Comparison of ENCODE assay signal across 17 cellular contexts in genomic region chr9:27212621-27213020, GRCh38.
DNase-seq lines count a peak whose midpoint lies in the region; ATAC-seq and TF ChIP-seq lines count a peak whose summit lies in the region.
"Had no signal": no experiment of that assay in that cellular context is flagged by ENCODE, and none has a peak within 500 bp of the region (broad histone marks: within the 10 kb centered on the region; RNA-seq: fewer than 3 reads in every experiment).

No MANE protein-coding gene starts in this region.

- TF ChIP-seq POLR2A in IMR-90 (IDR thresholded peaks at IDR 0.05; ENCODE audit: low read depth, low read length) = no peak

- 0 out of 2 replicates have a peak overlapping the region, but pooled peaks have one; percentile 12 for H2AK5ac ChIP-seq in IMR-90 (ENCODE audit: low read depth, low read length)
- H2AK5ac ChIP-seq in trophoblast cell (ENCODE audit: low read length) = no peak overlapping the region

- DNase-seq in ELF-1 (ENCODE audit: low read depth, low spot score) (peak; percentile 51), IMR-90 (no peak), islet precursor cell (peak; percentile 69), trophoblast cell (peak; percentile 94), HT-29 (ENCODE audit: low spot score) (no peak), NCI-H2227 treated with DMSO at 0.1 percent for 48 hours (lab: John Stamatoyannopoulos, UW) (no peak)
- no peak for DNase-seq in activated CD4-positive, alpha-beta T cell treated with anti-CD3 and anti-CD28 coated beads for 48 hours
- DNase-seq: CD8-positive, alpha-beta memory T cell; COR-L47; DMS 273 treated with DMSO at 0.1 percent for 48 hours; DMS53; DND-41; EL; GM23248 had no signal

- no peak overlapping the region for H4K5ac ChIP-seq in IMR-90 (ENCODE audit: low read depth, low read length)

- H3K27ac ChIP-seq in IMR-90 (ENCODE audit: insufficient read depth, low read length) = no peak overlapping the region
- no peak overlapping the region for H3K27ac ChIP-seq in trophoblast cell (ENCODE audit: low read depth, low read length)
- H3K27ac ChIP-seq: BLaER1 treated with 17β-estradiol and CSF1 and Interleukin-3, amounts not matched to agents 10 nM and 100 nM; GM23248 had no signal

- 96% methylated on average over 3 of the region's 14 CpGs; no CpG with 5 or more reads in 1 of the 2 experiments for WGBS in IMR-90 (ENCODE audit: extremely low coverage in 2 of 2, insufficient read length in 1 of 2), 2 experiments
- no CpG with 5 or more reads among the region's 14 CpGs for WGBS in trophoblast cell (ENCODE audit: extremely low coverage, insufficient coverage, insufficient read length)

- H2AK9ac ChIP-seq in IMR-90 (replicated peaks; ENCODE audit: low read depth, low read length, poor library complexity) = no peak overlapping the region

- POLR2A ChIA-PET in IMR-90 (lab: Charles Lee; ENCODE audit: unreplicated experiment) = no interaction called here

- H3K79me1 ChIP-seq in IMR-90 (ENCODE audit: low read depth in 1 of 2, low read length in 2 of 2) (no peaks in the 10 kb centered on the region), trophoblast cell (ENCODE audit: low read length) (no peaks in the 10 kb centered on the region)

- H3K9me3 ChIP-seq in IMR-90 (ENCODE audit: control insufficient read depth, insufficient read depth, low read length) = no peaks in the 10 kb centered on the region
- no peaks in the 10 kb centered on the region for H3K9me3 ChIP-seq in trophoblast cell (ENCODE audit: insufficient read depth, low read depth, low read length)
- H3K9me3 ChIP-seq: BLaER1 treated with 17β-estradiol and CSF1 and Interleukin-3, amounts not matched to agents 10 nM and 100 nM; HAP-1 had no signal

- H2BK12ac ChIP-seq in trophoblast cell (ENCODE audit: low read length) = no peak overlapping the region

- H2BK20ac ChIP-seq in IMR-90 (ENCODE audit: low read depth, low read length) = no peak overlapping the region

- peaks cover 2% of the 10 kb centered on the region; the same call in 1 of the 2 replicates for H3K9me1 ChIP-seq in IMR-90 (ENCODE audit: insufficient read depth, low read length)

- no peak for TF ChIP-seq CTCF in IMR-90 (conservative IDR thresholded peaks at IDR 0.05; ENCODE audit: low read depth, low read length)

- H3K9ac ChIP-seq in IMR-90 (ENCODE audit: low read depth, low read length) (no peak overlapping the region), trophoblast cell (ENCODE audit: low read length) (no peak overlapping the region)
- H3K9ac ChIP-seq: BLaER1 treated with 17β-estradiol and CSF1 and Interleukin-3, amounts not matched to agents 10 nM and 100 nM; GM23248 had no signal

- intact Hi-C loops in IMR-90 (cut with micrococcal nuclease) = no loop called here

- H3K4me2 ChIP-seq in IMR-90 (ENCODE audit: low read depth, low read length) (no peak overlapping the region), trophoblast cell (ENCODE audit: low read length) (no peak overlapping the region)
- H3K4me2 ChIP-seq: BLaER1 treated with 17β-estradiol and CSF1 and Interleukin-3, amounts not matched to agents 10 nM and 100 nM had no signal

- H3K4ac ChIP-seq in IMR-90 (ENCODE audit: low read depth, low read length) (no peak overlapping the region), trophoblast cell (ENCODE audit: low read depth, low read length) (no peak overlapping the region)

- H3K27me3 ChIP-seq in IMR-90 (ENCODE audit: control insufficient read depth, insufficient read depth, low read length) (no peaks in the 10 kb centered on the region), trophoblast cell (ENCODE audit: insufficient read depth, low read length) (no peaks in the 10 kb centered on the region)
- H3K27me3 ChIP-seq: BLaER1 treated with 17β-estradiol and CSF1 and Interleukin-3, amounts not matched to agents 10 nM and 100 nM had no signal

- peaks cover 25% of the 10 kb centered on the region for H3K36me3 ChIP-seq in IMR-90 (ENCODE audit: control insufficient read depth, insufficient read depth, low read length)
- no peaks in the 10 kb centered on the region for H3K36me3 ChIP-seq in trophoblast cell (ENCODE audit: control insufficient read depth in 1 of 2, insufficient read depth in 2 of 2, low read length in 2 of 2)
- H3K36me3 ChIP-seq: BLaER1 treated with 17β-estradiol and CSF1 and Interleukin-3, amounts not matched to agents 10 nM and 100 nM; HAP-1 had no signal

- H3K23ac ChIP-seq in IMR-90 (ENCODE audit: low read depth, low read length) = no peak overlapping the region
- H3K23ac ChIP-seq in trophoblast cell (ENCODE audit: low read length) = no peak overlapping the region

- H4K8ac ChIP-seq in IMR-90 (ENCODE audit: low read depth in 2 of 2, low read length in 2 of 2) (no peak overlapping the region), trophoblast cell (ENCODE audit: low read depth, low read length) (no peak overlapping the region)

- H2BK120ac ChIP-seq in IMR-90 (ENCODE audit: low read depth, low read length) = no peak overlapping the region
- no peak overlapping the region for H2BK120ac ChIP-seq in trophoblast cell (ENCODE audit: insufficient read depth, low read length, poor library complexity)

- no peak for ATAC-seq in IMR-90 (ENCODE audit: low read depth)
- ATAC-seq: HepG2 had no signal

- no peak overlapping the region for H3K14ac ChIP-seq in IMR-90 (replicated peaks; ENCODE audit: low read depth, low read length)
- H3K14ac ChIP-seq in trophoblast cell (ENCODE audit: low read length) = no peak overlapping the region

- H3K4me1 ChIP-seq in IMR-90 (ENCODE audit: control insufficient read depth, insufficient read depth, low read length) (no peaks in the 10 kb centered on the region), trophoblast cell (ENCODE audit: control insufficient read depth in 1 of 2, insufficient read depth in 2 of 2, low read length in 2 of 2) (peaks cover 6% of the 10 kb centered on the region in 2 experiments)
- H3K4me1 ChIP-seq: HAP-1 had no signal

- H4K20me1 ChIP-seq in IMR-90 (ENCODE audit: insufficient read depth, low read length) = no peaks in the 10 kb centered on the region
- H4K20me1 ChIP-seq: BLaER1 treated with 17β-estradiol and CSF1 and Interleukin-3, amounts not matched to agents 10 nM and 100 nM had no signal

- H3K4me3 ChIP-seq in IMR-90 (ENCODE audit: insufficient read depth, low read depth, low read length) (no peak overlapping the region), trophoblast cell (ENCODE audit: low read depth, low read length) (no peak overlapping the region)
- H3K4me3 ChIP-seq: BLaER1 treated with 17β-estradiol and CSF1 and Interleukin-3, amounts not matched to agents 10 nM and 100 nM; GM23248; HAP-1 had no signal

- H2BK5ac ChIP-seq in IMR-90 (ENCODE audit: low read depth, low read length, poor library complexity, severe bottlenecking) (peak overlapping the region; percentile 30), trophoblast cell (ENCODE audit: low read depth, low read length, poor library complexity) (no peak overlapping the region)

- CTCF ChIA-PET in IMR-90 (lab: Yijun Ruan, JAX) = no interaction called here

- no TSS peak for BruUV-seq in IMR-90 (replicated peaks; lab: Mats Ljungman, UMichigan)

- H3K79me2 ChIP-seq in trophoblast cell (ENCODE audit: control insufficient read depth, insufficient read depth, low read length, poor library complexity) = no peaks in the 10 kb centered on the region

- H2BK15ac ChIP-seq in IMR-90 (ENCODE audit: low read depth, low read length) = 0 out of 3 replicates have a peak overlapping the region, but pooled peaks have one; percentile 68

- no peak for TF ChIP-seq RAD21 in IMR-90 (IDR thresholded peaks at IDR 0.05; ENCODE audit: low read length)

- in situ Hi-C loops in IMR-90 (cut with MboI; ENCODE audit: low sequenced_read_pairs) = no loop called here

- H4K12ac ChIP-seq in trophoblast cell (ENCODE audit: low read depth, low read length) = no peak overlapping the region

- H4K91ac ChIP-seq in IMR-90 (ENCODE audit: insufficient read depth, low read depth, low read length) = peak overlapping the region; percentile 27; the same call in 1 of the 2 replicates
- H4K91ac ChIP-seq in trophoblast cell (ENCODE audit: low read depth, low read length) = no peak overlapping the region

- no peak overlapping the region for H3K56ac ChIP-seq in IMR-90 (ENCODE audit: extremely low read depth, insufficient read depth, low read length)

- H3K18ac ChIP-seq in IMR-90 (ENCODE audit: low read depth, low read length) (no peak overlapping the region), trophoblast cell (ENCODE audit: low read length) (no peak overlapping the region)

- H2AFZ ChIP-seq in IMR-90 (replicated peaks; ENCODE audit: low read length, poor library complexity) (no peak overlapping the region), trophoblast cell (ENCODE audit: insufficient read depth, low read length, poor library complexity) (no peak overlapping the region)
- H2AFZ ChIP-seq: GM23248 had no signal

- dilution Hi-C loops in IMR-90 (cut with HindIII; ENCODE audit: low sequenced_read_pairs, unreplicated experiment) = no loop called here

TF ChIP-seq in IMR-90, 13 proteins besides CTCF, POLR2A, EP300 and RAD21:
- TF ChIP-seq RFX5 (IDR thresholded peaks at IDR 0.05; ENCODE audit: low read depth, low read length) = no peak
- no peak for TF ChIP-seq BHLHE40 (IDR thresholded peaks at IDR 0.05; ENCODE audit: low read depth, low read length)
- TF ChIP-seq MAZ (IDR thresholded peaks at IDR 0.05; ENCODE audit: borderline replicate concordance, low read depth, low read length) = no peak

Comparison
In these comparisons a context has a peak if more than half of its experiments do, and no peak if none do; other contexts are left out.
1. DNase-seq: peak in ELF-1 (single experiment), islet precursor cell (single experiment) and trophoblast cell (2 of 2); none in IMR-90 (single experiment), activated CD4-positive, alpha-beta T cell treated with anti-CD3 and anti-CD28 coated beads for 48 hours (single experiment), HT-29 (single experiment) and NCI-H2227 treated with DMSO at 0.1 percent for 48 hours (single experiment).